ENCODE assay signal across 1 cellular context in genomic region chr19:1999856-2000515, GRCh38.
TF ChIP-seq lines count a peak whose summit lies in the region.

No MANE protein-coding gene starts in this region.

TF ChIP-seq in GM12878, 131 proteins besides CTCF, POLR2A, EP300 and RAD21:
- TF ChIP-seq MEF2A (IDR thresholded peaks at IDR 0.05; ENCODE audit: insufficient read depth, low read depth, low read length) (peak; percentile 89), CREM (IDR thresholded peaks at IDR 0.05; ENCODE audit: low read depth) (0 out of 2 replicates have a peak, but pooled peaks have one; percentile 15), CHD4 (IDR thresholded peaks at IDR 0.05) (no peak), TCF3 (IDR thresholded peaks at IDR 0.05; ENCODE audit: borderline replicate concordance, insufficient read depth, low read depth, low read length) (0 out of 2 replicates have a peak, but pooled peaks have one; percentile 37), MEF2B (IDR thresholded peaks at IDR 0.05; ENCODE audit: partially characterized antibody, poor library complexity, severe bottlenecking) (peak; percentile 50), YBX1 (IDR thresholded peaks at IDR 0.05) (no peak), EZH2 (IDR thresholded peaks at IDR 0.05; ENCODE audit: borderline replicate concordance, control insufficient read depth, low read depth, low read length) (no peak), USF2 (IDR thresholded peaks at IDR 0.05; ENCODE audit: borderline replicate concordance, low read depth, low read length) (no peak), CBFB (IDR thresholded peaks at IDR 0.05; ENCODE audit: low read depth) (0 out of 2 replicates have a peak, but pooled peaks have one; percentile 10), EGR1 (IDR thresholded peaks at IDR 0.05; ENCODE audit: borderline replicate concordance in 1 of 2, low read depth in 2 of 2, low read length in 2 of 2) (peak in 1 of 2 experiments; percentile 57; a peak in 1 of 3 replicates)
TF ChIP-seq in GM12878: peak in this region for 6.
